In genomic region chr11:14892036-14892556, GRCh38 we compare ENCODE assay signal across 8 cellular contexts. TPM values are rescaled to one million over a fixed set of nuclear protein-coding genes. Genes with fewer than 3 reads are reported as not detected.
DNase-seq lines count a peak whose midpoint lies in the region; ATAC-seq and TF ChIP-seq lines count a peak whose summit lies in the region.

TSS of gene CYP2R1 (minus strand) at chr11:14892231. CDS start at chr11:14892205, 26 bp downstream.

- TF ChIP-seq CTCF in Loucy (conservative IDR thresholded peaks at IDR 0.05; ENCODE audit: low read length) (0 out of 2 replicates have a peak, but pooled peaks have one; percentile 13), RWPE2 (IDR thresholded peaks at IDR 0.05; ENCODE audit: poor library complexity, severe bottlenecking) (no peak), nephron (IDR thresholded peaks at IDR 0.05; ENCODE audit: unreplicated experiment in 3 of 3) (no peak)

- no peaks in the 10 kb centered on the region for H3K9me2 ChIP-seq in Loucy (replicated peaks; ENCODE audit: low read depth, low read length)

- peaks cover 37% of the 10 kb centered on the region for H3K4me1 ChIP-seq in Loucy (ENCODE audit: insufficient read depth, low read length, poor library complexity, severe bottlenecking)
- no peaks in the 10 kb centered on the region for H3K4me1 ChIP-seq in RWPE2 (ENCODE audit: insufficient read depth, poor library complexity, severe bottlenecking)

- no peaks in the 10 kb centered on the region for H3K36me3 Mint-ChIP-seq in nephron (ENCODE audit: low read depth)
- peaks cover 13% of the 10 kb centered on the region for H3K36me3 Mint-ChIP-seq in stimulated activated naive CD8-positive, alpha-beta T cell treated with anti-CD3 and anti-CD28 coated beads, Interleukin-15, Interleukin-2, amounts not matched to agents 100 ng/mL and 50 ng/mL, for 24 hours (ENCODE audit: low read depth)

- DNase-seq in ELF-1 (ENCODE audit: low read depth, low spot score) (peak; percentile 98), H7 (peak; percentile 95), RWPE2 (ENCODE audit: low spot score) (peak; percentile 93), fibroblast of peridontal ligament (ENCODE audit: extremely low read depth) (peak; percentile 94)
- peak; percentile 87 for DNase-seq in activated effector memory CD4-positive, alpha-beta T cell treated with Interleukin-2 at 50 U/mL for 16 hours

- peak within 1 kb of the TSS; percentile 40 for H3K27ac ChIP-seq in RWPE2 (ENCODE audit: poor library complexity, severe bottlenecking)

- peak within 1 kb of the TSS; percentile 95 for H2AFZ ChIP-seq in Loucy (ENCODE audit: low read length)

- H3F3A ChIP-seq in Loucy (ENCODE audit: low read depth): no peaks in the 10 kb centered on the region

- H3K4me1 Mint-ChIP-seq in nephron: peaks cover 7% of the 10 kb centered on the region
- peaks cover 59% of the 10 kb centered on the region for H3K4me1 Mint-ChIP-seq in stimulated activated naive CD8-positive, alpha-beta T cell treated with anti-CD3 and anti-CD28 coated beads, Interleukin-15, Interleukin-2, amounts not matched to agents 100 ng/mL and 50 ng/mL, for 24 hours (ENCODE audit: low read depth)

- H3K36me3 ChIP-seq in H7 (replicated peaks; ENCODE audit: control insufficient read depth, insufficient read depth, low read length) (no peaks in the 10 kb centered on the region), Loucy (ENCODE audit: insufficient read depth, low read length) (no peaks in the 10 kb centered on the region), RWPE2 (ENCODE audit: low read depth) (no peaks in the 10 kb centered on the region)

- peaks cover 6% of the 10 kb centered on the region for H3K27me3 Mint-ChIP-seq in nephron (ENCODE audit: low read depth)
- no peaks in the 10 kb centered on the region for H3K27me3 Mint-ChIP-seq in stimulated activated naive CD8-positive, alpha-beta T cell treated with anti-CD3 and anti-CD28 coated beads, Interleukin-15, Interleukin-2, amounts not matched to agents 100 ng/mL and 50 ng/mL, for 24 hours

- H3K9ac ChIP-seq in Loucy (ENCODE audit: low read depth, low read length, poor library complexity, severe bottlenecking): peak within 1 kb of the TSS; percentile 72

- H4K20me1 ChIP-seq in Loucy (ENCODE audit: insufficient read depth, low read length, poor library complexity, severe bottlenecking): peaks cover 24% of the 10 kb centered on the region

- H3K9me3 ChIP-seq in Loucy (ENCODE audit: insufficient read depth, low read depth, low read length) (no peaks in the 10 kb centered on the region), RWPE2 (ENCODE audit: severe bottlenecking) (no peaks in the 10 kb centered on the region)

- ATAC-seq in RWPE2 (ENCODE audit: low read depth): peak; percentile 99

- peaks cover 7% of the 10 kb centered on the region for H3K9me3 Mint-ChIP-seq in nephron
- no peaks in the 10 kb centered on the region for H3K9me3 Mint-ChIP-seq in stimulated activated naive CD8-positive, alpha-beta T cell treated with anti-CD3 and anti-CD28 coated beads, Interleukin-15, Interleukin-2, amounts not matched to agents 100 ng/mL and 50 ng/mL, for 24 hours

- H3K4me3 Mint-ChIP-seq in nephron: peak within 1 kb of the TSS; percentile 91 to 97 (median 95)
- H3K4me3 Mint-ChIP-seq in stimulated activated naive CD8-positive, alpha-beta T cell treated with anti-CD3 and anti-CD28 coated beads, Interleukin-15, Interleukin-2, amounts not matched to agents 100 ng/mL and 50 ng/mL, for 24 hours: peak within 1 kb of the TSS; percentile 90

- peak within 1 kb of the TSS; percentile 95 for H3K4me2 ChIP-seq in Loucy (ENCODE audit: low read depth, low read length, poor library complexity, severe bottlenecking)

- peaks cover 27% of the 10 kb centered on the region for H3K79me2 ChIP-seq in Loucy (ENCODE audit: insufficient read depth, low read length)

- H3K27me3 ChIP-seq in H7 (ENCODE audit: control insufficient read depth, insufficient read depth, low read length) (peaks cover 4% of the 10 kb centered on the region), Loucy (ENCODE audit: insufficient read depth, low read length, poor library complexity, severe bottlenecking) (no peaks in the 10 kb centered on the region), RWPE2 (ENCODE audit: insufficient read depth, poor library complexity, severe bottlenecking) (no peaks in the 10 kb centered on the region)

- H3K4me3 ChIP-seq in H7 (ENCODE audit: insufficient read depth, low read depth, low read length) (peak within 1 kb of the TSS; percentile 57), Loucy (ENCODE audit: low read length, poor library complexity, severe bottlenecking) (peak within 1 kb of the TSS; percentile 80), RWPE2 (ENCODE audit: severe bottlenecking) (peak within 1 kb of the TSS; percentile 46)

- peak within 1 kb of the TSS; percentile 46 to 86 (median 63) for H3K27ac Mint-ChIP-seq in nephron
- peak within 1 kb of the TSS; percentile 99 for H3K27ac Mint-ChIP-seq in stimulated activated naive CD8-positive, alpha-beta T cell treated with anti-CD3 and anti-CD28 coated beads, Interleukin-15, Interleukin-2, amounts not matched to agents 100 ng/mL and 50 ng/mL, for 24 hours

RNA-seq across cellular contexts. Expression of gene CYP2R1, which starts in this region (rescaled TPM):
- 14.7 and 22.5 TPM in 2 replicates for total RNA-seq in H7 (2014; rRNA removed; shearing (Covaris generic))

Comparison
In these comparisons a context has a peak if more than half of its experiments do, and no peak if none do; other contexts are left out.
1. Peak in every context shown above with its lines: DNase-seq, ATAC-seq, H3K4me3 ChIP-seq and H3K27ac ChIP-seq.